Comparison of ENCODE assay signal across 6 cellular contexts in the genomic region with DNA sequence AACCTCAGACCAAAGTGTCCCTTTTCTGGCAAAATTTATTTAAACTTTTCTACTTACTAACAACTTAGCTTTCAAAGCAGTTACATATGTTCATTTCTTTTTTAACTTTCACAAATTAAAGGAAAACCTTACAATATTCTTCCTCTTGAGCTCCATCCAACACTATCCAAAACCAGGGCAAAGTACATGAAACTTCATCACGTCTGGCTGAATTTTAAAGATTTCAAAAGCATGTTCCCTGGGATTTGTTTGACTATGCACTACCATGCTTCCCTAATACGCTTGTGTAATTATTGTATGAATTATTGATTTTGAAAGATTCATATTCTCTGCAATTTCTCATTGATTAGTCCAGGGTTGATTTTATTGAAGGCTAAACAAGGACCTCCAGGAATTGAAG.
"Had no signal": no experiment of that assay in that cellular context is flagged by ENCODE, and none has a peak within 500 bp of the region (broad histone marks: within the 10 kb centered on the region; RNA-seq: fewer than 3 reads in every experiment).

No MANE protein-coding gene starts in this region.

- H3K27ac ChIP-seq: HL-60 had no signal

- DNase-seq: IMR-90, KBM-7, KG1 had no signal

- H3K4me3 ChIP-seq: K562 had no signal

- FAIRE-seq: HTR-8/SVneo, K562 had no signal

- ATAC-seq: K562 had no signal
